22 cellular contexts compared by ENCODE assay signal in the genomic region with DNA sequence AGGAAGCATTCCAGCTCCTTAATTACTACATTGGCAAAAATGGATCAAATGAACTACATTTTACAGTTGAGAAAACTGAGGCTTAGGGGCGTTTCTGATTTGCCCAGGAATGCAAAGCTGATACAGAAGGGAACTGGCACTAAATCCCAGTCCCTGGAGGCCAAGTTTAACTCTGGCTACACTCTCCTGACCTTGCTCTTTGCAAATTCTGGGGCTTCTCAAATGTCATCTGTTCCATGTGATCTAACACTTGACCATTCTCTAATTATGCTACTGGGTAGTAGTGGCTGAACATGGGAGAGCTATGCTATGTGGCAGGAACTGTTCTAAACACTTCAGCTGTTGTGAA. TPM values are rescaled to one million over a fixed set of nuclear protein-coding genes. Genes with fewer than 3 reads are reported as not detected.
DNase-seq lines count a peak whose midpoint lies in the region; ATAC-seq and TF ChIP-seq lines count a peak whose summit lies in the region.
"Had no signal": no experiment of that assay in that cellular context is flagged by ENCODE, and none has a peak within 500 bp of the region (broad histone marks: within the 10 kb centered on the region; RNA-seq: fewer than 3 reads in every experiment).

No MANE protein-coding gene starts in this region.

- H3K36me3 ChIP-seq in psoas muscle (ENCODE audit: insufficient read depth in 1 of 2, low read depth in 1 of 2): no peaks in the 10 kb centered on the region
- H3K36me3 ChIP-seq: BLaER1 treated with 17β-estradiol and CSF1 and Interleukin-3, amounts not matched to agents 10 nM and 100 nM had no signal

- no peak overlapping the region for H3K27ac ChIP-seq in psoas muscle
- H3K27ac ChIP-seq: BLaER1 treated with 17β-estradiol and CSF1 and Interleukin-3, amounts not matched to agents 10 nM and 100 nM; RWPE1 had no signal

- H3K9me3 ChIP-seq in psoas muscle: no peaks in the 10 kb centered on the region
- H3K9me3 ChIP-seq: BLaER1 treated with 17β-estradiol and CSF1 and Interleukin-3, amounts not matched to agents 10 nM and 100 nM had no signal

- no peak overlapping the region for H3K4me3 ChIP-seq in psoas muscle
- H3K4me3 ChIP-seq: BLaER1 treated with 17β-estradiol and CSF1 and Interleukin-3, amounts not matched to agents 10 nM and 100 nM had no signal

- WGBS in psoas muscle, 3 donors: 11 to 28% (median 25%) methylated on average over 1 of the region's 1 CpG

- no peak for TF ChIP-seq CTCF in psoas muscle (IDR thresholded peaks at IDR 0.05)

- intact Hi-C loops in psoas muscle (cut with DNase I): no loop called here

- peaks cover 10% of the 10 kb centered on the region for H3K4me1 ChIP-seq in psoas muscle

- ATAC-seq in left lobe of liver: peak; percentile 71
- peak; percentile 45 to 86 (median 79) for ATAC-seq in psoas muscle
- no peak for ATAC-seq in HG03196 (IDR thresholded peaks at IDR 0.05; ENCODE audit: unreplicated experiment)
- ATAC-seq: HCT116 had no signal

- no peaks in the 10 kb centered on the region for H3K27me3 ChIP-seq in psoas muscle (ENCODE audit: insufficient read depth in 3 of 3, low read length in 2 of 3)
- H3K27me3 ChIP-seq: BLaER1 treated with 17β-estradiol and CSF1 and Interleukin-3, amounts not matched to agents 10 nM and 100 nM had no signal

- DNase-seq in NCI-H526 (lab: John Stamatoyannopoulos, UW) (peak; percentile 1 to 40), NCI-H526 treated with DMSO at 0.1 percent for 48 hours (lab: John Stamatoyannopoulos, UW) (no peak), NCI-H146 (lab: John Stamatoyannopoulos, UW) (peak; percentile 64), left lobe of liver (ENCODE audit: low spot score) (peak; percentile 65), psoas muscle (no peak), GM03348 (ENCODE audit: low spot score) (no peak)
- DNase-seq: 8988T; CD4-positive, alpha-beta memory T cell; GOT3; KG1; NCI-H1105; NCI-H1694; NCI-H2081; NCI-H2171 treated with DMSO at 0.1 percent for 48 hours; NCI-H524 treated with DMSO at 0.1 percent for 48 hours; NK-92 treated with Interleukin-12 subunit alpha and Interleukin-12 subunit beta, amount 100 ng/mL, for 24 hours had no signal

RNA-seq across cellular contexts. Expression of a gene that starts 11.3 kb away (rescaled TPM):
- total RNA-seq in left lobe of liver: 289 TPM
- under 1 TPM in 2 of 4 donors, not detected in 2; 0.15 to 0.16 TPM for total RNA-seq in psoas muscle
- polyA plus RNA-seq in psoas muscle: under 1 TPM; 0.01 to 0.13 (median 0.03) TPM
- total RNA-seq: CD4-positive, alpha-beta memory T cell; Daoy; HT1080 had no signal
- polyA plus RNA-seq: CD4-positive, alpha-beta memory T cell had no signal

Comparison
In these comparisons a context has a peak if more than half of its experiments do, and no peak if none do; other contexts are left out.
1. DNase-seq: peak in NCI-H526 (2 of 2), NCI-H146 (single experiment) and left lobe of liver (single experiment); none in NCI-H526 treated with DMSO at 0.1 percent for 48 hours (single experiment), psoas muscle (0 of 2) and GM03348 (single experiment).
2. RNA of a gene that starts 11.3 kb away (total RNA-seq): 289 TPM in left lobe of liver (single experiment); 0.15 to 0.16 TPM in psoas muscle; every median in the first group is over 100 times any median in the second.